Comparison of ENCODE assay signal across 29 cellular contexts in genomic region chr15:35771878-35772442, GRCh38.
"Had no signal": no experiment of that assay in that cellular context is flagged by ENCODE, and none has a peak within 500 bp of the region (broad histone marks: within the 10 kb centered on the region; RNA-seq: fewer than 3 reads in every experiment).

No MANE protein-coding gene starts in this region.

- ATAC-seq: activated CD8-positive, alpha-beta T cell treated with anti-CD3 and anti-CD28 coated beads, Interleukin-2, amount 10 ng/mL, durations not matched to agents 7 days and 5 days; Panc1; WTC11 had no signal

- DNase-seq: activated CD4-positive, alpha-beta T cell treated with anti-CD3 and anti-CD28 coated beads for 48 hours; activated CD4-positive, alpha-beta T cell treated with anti-CD3 and anti-CD28 coated beads, Interleukin-2, amount 50 U/mL, for 4 hours; activated CD4-positive, CD25-positive, alpha-beta regulatory T cell treated with anti-CD3 and anti-CD28 coated beads, Interleukin-2, amount 50 U/mL, for 72 hours; activated CD8-positive, alpha-beta memory T cell treated with anti-CD3 and anti-CD28 coated beads, Interleukin-2, amount 50 U/mL, for 48 hours; activated CD8-positive, alpha-beta T cell treated with anti-CD3 and anti-CD28 coated beads, Interleukin-2, amount 10 ng/mL, durations not matched to agents 7 days and 5 days; activated effector memory CD4-positive, alpha-beta T cell treated with Interleukin-2 at 50 U/mL for 16 hours; activated naive CD4-positive, alpha-beta T cell; activated T-cell treated with anti-CD3 and anti-CD28 coated beads, Interleukin-2, amount 50 U/mL, for 1 hour; amniotic stem cell; caudate nucleus; KG1; NCI-H1048; NCI-H146; NCI-H187 treated with DMSO at 0.1 percent for 48 hours; NCI-H2081 treated with DMSO at 0.1 percent for 48 hours; NCI-H2227 treated with DMSO at 0.1 percent for 48 hours; NCI-H446 treated with DMSO at 0.1 percent for 48 hours; NCI-H526; NCI-H82; NK-92 treated with Interleukin-12 subunit alpha and Interleukin-12 subunit beta, amount 100 ng/mL, for 24 hours; OCI-M1; Right ventricle myocardium superior; RPMI8226; SJCRH30 had no signal

- H3K36me3 Mint-ChIP-seq: activated naive CD4-positive, alpha-beta T cell treated with anti-CD3 and anti-CD28 coated beads, Interleukin-2, amount 50 U/mL, for 24 hours; WTC11 had no signal

- H3K9me3 Mint-ChIP-seq: activated naive CD4-positive, alpha-beta T cell treated with anti-CD3 and anti-CD28 coated beads, Interleukin-2, amount 50 U/mL, for 24 hours; activated T-helper 1 cell treated with anti-CD3 and anti-CD28 coated beads, Interleukin-12 subunit alpha, Interleukin-12 subunit beta, Interleukin-2, Interleukin-4 antibody, amounts not matched to agents 30 ng/mL and 10 ng/mL and 1 ng/mL, durations not matched to agents 14 hours and 24 hours and 36 hours; T-helper 1 cell treated with Interleukin-12 subunit alpha and Interleukin-12 subunit beta and Interleukin-4 antibody, amounts not matched to agents 30 μg/mL and 1 μg/mL, for 36 hours; WTC11 had no signal

- H3K4me1 Mint-ChIP-seq: activated naive CD4-positive, alpha-beta T cell treated with anti-CD3 and anti-CD28 coated beads, Interleukin-2, amount 50 U/mL, for 24 hours; WTC11 had no signal

- H3K4me3 Mint-ChIP-seq: activated CD8-positive, alpha-beta T cell treated with anti-CD3 and anti-CD28 coated beads, Interleukin-2, amount 10 ng/mL, durations not matched to agents 7 days and 5 days; activated naive CD4-positive, alpha-beta T cell treated with anti-CD3 and anti-CD28 coated beads, Interleukin-2, amount 50 U/mL, for 24 hours; activated T-helper 1 cell treated with anti-CD3 and anti-CD28 coated beads, Interleukin-12 subunit alpha, Interleukin-12 subunit beta, Interleukin-2, Interleukin-4 antibody, amounts not matched to agents 30 ng/mL and 10 ng/mL and 1 ng/mL, durations not matched to agents 14 hours and 24 hours and 36 hours; T-helper 1 cell treated with Interleukin-12 subunit alpha and Interleukin-12 subunit beta and Interleukin-4 antibody, amounts not matched to agents 30 μg/mL and 1 μg/mL, for 36 hours; WTC11 had no signal

- H3K4me3 ChIP-seq: SJCRH30 had no signal

- H3K9me3 ChIP-seq: SJCRH30 had no signal

- H3K4me1 ChIP-seq: SJCRH30 had no signal

- H3K36me3 ChIP-seq: SJCRH30 had no signal

- H3K27ac Mint-ChIP-seq: activated CD8-positive, alpha-beta T cell treated with anti-CD3 and anti-CD28 coated beads, Interleukin-2, amount 10 ng/mL, durations not matched to agents 7 days and 5 days; activated naive CD4-positive, alpha-beta T cell treated with anti-CD3 and anti-CD28 coated beads, Interleukin-2, amount 50 U/mL, for 24 hours; activated T-helper 1 cell treated with anti-CD3 and anti-CD28 coated beads, Interleukin-12 subunit alpha, Interleukin-12 subunit beta, Interleukin-2, Interleukin-4 antibody, amounts not matched to agents 30 ng/mL and 10 ng/mL and 1 ng/mL, durations not matched to agents 14 hours and 24 hours and 36 hours; T-helper 1 cell treated with Interleukin-12 subunit alpha and Interleukin-12 subunit beta and Interleukin-4 antibody, amounts not matched to agents 30 μg/mL and 1 μg/mL, for 36 hours; WTC11 had no signal

- H3K27ac ChIP-seq: SJCRH30 had no signal
